1 cellular context compared by ENCODE assay signal in the genomic region with DNA sequence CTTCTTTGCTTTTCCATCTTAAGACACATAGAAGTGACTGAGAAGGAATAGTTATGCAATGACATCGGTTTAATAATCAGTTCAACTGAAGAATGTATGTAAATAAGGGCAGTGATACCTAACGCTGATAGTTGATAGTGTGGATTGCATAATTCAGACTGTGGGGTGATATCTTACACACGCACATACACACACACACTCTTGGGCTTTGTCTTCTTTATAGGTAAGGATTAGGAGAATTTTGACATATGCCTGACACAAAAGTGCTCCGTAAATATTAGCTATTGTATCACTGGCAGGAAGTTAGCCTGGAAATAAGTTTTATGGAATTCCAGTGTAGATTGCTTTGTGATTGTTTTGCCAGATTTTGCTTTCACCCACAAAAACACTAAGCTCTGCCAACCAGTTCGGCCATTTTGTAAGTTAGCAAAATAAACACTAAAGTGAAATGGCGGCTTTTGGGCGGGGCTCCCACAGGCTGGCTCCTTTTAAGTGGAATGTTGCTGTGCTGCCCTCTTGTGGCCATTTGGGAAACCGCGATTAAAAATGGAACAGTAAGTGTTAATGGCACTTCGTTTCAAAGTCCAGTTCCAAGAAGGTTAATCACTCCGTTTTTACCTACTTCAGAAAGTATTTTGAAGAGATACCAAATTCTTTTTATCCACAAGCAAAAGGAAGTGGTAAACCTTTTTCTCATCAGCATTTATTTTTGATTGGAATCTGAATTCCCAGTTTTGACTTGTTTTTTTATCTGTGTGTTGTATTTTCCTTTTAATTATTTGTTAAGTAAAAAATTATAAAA.
TF ChIP-seq lines count a peak whose summit lies in the region.

No MANE protein-coding gene starts in this region.

TF ChIP-seq in K562, 482 proteins besides CTCF, POLR2A, EP300 and RAD21 (continued from another document and continues in another):
- TF ChIP-seq, protein P1, sequence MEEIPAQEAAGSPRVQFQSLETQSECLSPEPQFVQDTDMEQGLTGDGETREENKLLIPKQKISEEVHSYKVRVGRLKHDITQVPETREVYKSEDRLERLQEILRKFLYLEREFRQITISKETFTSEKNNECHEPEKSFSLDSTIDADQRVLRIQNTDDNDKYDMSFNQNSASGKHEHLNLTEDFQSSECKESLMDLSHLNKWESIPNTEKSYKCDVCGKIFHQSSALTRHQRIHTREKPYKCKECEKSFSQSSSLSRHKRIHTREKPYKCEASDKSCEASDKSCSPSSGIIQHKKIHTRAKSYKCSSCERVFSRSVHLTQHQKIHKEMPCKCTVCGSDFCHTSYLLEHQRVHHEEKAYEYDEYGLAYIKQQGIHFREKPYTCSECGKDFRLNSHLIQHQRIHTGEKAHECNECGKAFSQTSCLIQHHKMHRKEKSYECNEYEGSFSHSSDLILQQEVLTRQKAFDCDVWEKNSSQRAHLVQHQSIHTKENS (CRISPR knock-in tag; IDR thresholded peaks at IDR 0.05), result no peak
- TF ChIP-seq NELFE (IDR thresholded peaks at IDR 0.05; ENCODE audit: insufficient read depth, insufficient read length) (no peak), DPF2 (IDR thresholded peaks at IDR 0.05) (peak; percentile 63; the same call in 1 of the 2 replicates), ELF4 (CRISPR knock-in tag; IDR thresholded peaks at IDR 0.05) (no peak), TEAD4 (IDR thresholded peaks at IDR 0.05; ENCODE audit: low read length) (peak; percentile 99), TEAD4 (CRISPR knock-in tag; IDR thresholded peaks at IDR 0.05; ENCODE audit: borderline replicate concordance) (no peak), CXXC5 (CRISPR knock-in tag; IDR thresholded peaks at IDR 0.05) (peak; percentile 58; the same call in 1 of the 2 replicates), FOXA3 (CRISPR knock-in tag; conservative IDR thresholded peaks at IDR 0.05 in 1 of 2, IDR thresholded peaks at IDR 0.05 in 1 of 2) (peak in 1 of 2 experiments; percentile 65; a peak in 3 of 4 replicates), NBN (IDR thresholded peaks at IDR 0.05; ENCODE audit: low read depth) (peak; percentile 63; the same call in 1 of the 2 replicates), CSDE1 (IDR thresholded peaks at IDR 0.05) (peak in 1 of 2 experiments; percentile 89; a peak in 2 of 4 replicates), KAT7 (CRISPR knock-in tag; IDR thresholded peaks at IDR 0.05; ENCODE audit: borderline replicate concordance) (no peak), RBBP5 (IDR thresholded peaks at IDR 0.05; ENCODE audit: borderline replicate concordance, insufficient read depth, low read length, poor library complexity, severe bottlenecking) (peak; percentile 48), C11orf30 (IDR thresholded peaks at IDR 0.05; ENCODE audit: low read depth) (peak; percentile 46), ZNF354B (CRISPR knock-in tag; IDR thresholded peaks at IDR 0.05) (no peak), GABPA (tag; conservative IDR thresholded peaks at IDR 0.05; ENCODE audit: low read depth) (peak; percentile 21; the same call in 1 of the 2 replicates), TBL1XR1 (IDR thresholded peaks at IDR 0.05; ENCODE audit: low read length in 2 of 2) (peak in 1 of 2 experiments; percentile 63; a peak in 1 of 4 replicates), MCM7 (IDR thresholded peaks at IDR 0.05) (no peak), ZFP30 (CRISPR knock-in tag; IDR thresholded peaks at IDR 0.05; ENCODE audit: borderline replicate concordance) (no peak; the same call in 1 of the 2 replicates), BCL6 (CRISPR knock-in tag; IDR thresholded peaks at IDR 0.05) (peak; percentile 20; the same call in 1 of the 2 replicates), NR4A1 (CRISPR knock-in tag; IDR thresholded peaks at IDR 0.05) (no peak), NR4A1 (tag; IDR thresholded peaks at IDR 0.05) (peak; percentile 43; the same call in 1 of the 2 replicates), ZBTB17 (CRISPR knock-in tag; IDR thresholded peaks at IDR 0.05) (peak; percentile 33; the same call in 1 of the 2 replicates), BRD9 (IDR thresholded peaks at IDR 0.05; ENCODE audit: low read depth, partially characterized antibody) (peak; percentile 53), ATF1 (CRISPR knock-in tag; IDR thresholded peaks at IDR 0.05) (no peak), ATF1 (tag; IDR thresholded peaks at IDR 0.05) (peak; percentile 57; the same call in 1 of the 2 replicates), ZC3H8 (IDR thresholded peaks at IDR 0.05) (no peak), SMC3 (conservative IDR thresholded peaks at IDR 0.05; ENCODE audit: insufficient read depth, low read depth, low read length) (peak; percentile 80), EP400 (IDR thresholded peaks at IDR 0.05) (peak; percentile 82), PHB2 (IDR thresholded peaks at IDR 0.05; ENCODE audit: low read depth) (no peak), ZNF76 (CRISPR knock-in tag; IDR thresholded peaks at IDR 0.05; ENCODE audit: borderline replicate concordance) (no peak), HDAC6 (IDR thresholded peaks at IDR 0.05; ENCODE audit: low read depth, low read length) (no peak)
- TF ChIP-seq, protein P2, sequence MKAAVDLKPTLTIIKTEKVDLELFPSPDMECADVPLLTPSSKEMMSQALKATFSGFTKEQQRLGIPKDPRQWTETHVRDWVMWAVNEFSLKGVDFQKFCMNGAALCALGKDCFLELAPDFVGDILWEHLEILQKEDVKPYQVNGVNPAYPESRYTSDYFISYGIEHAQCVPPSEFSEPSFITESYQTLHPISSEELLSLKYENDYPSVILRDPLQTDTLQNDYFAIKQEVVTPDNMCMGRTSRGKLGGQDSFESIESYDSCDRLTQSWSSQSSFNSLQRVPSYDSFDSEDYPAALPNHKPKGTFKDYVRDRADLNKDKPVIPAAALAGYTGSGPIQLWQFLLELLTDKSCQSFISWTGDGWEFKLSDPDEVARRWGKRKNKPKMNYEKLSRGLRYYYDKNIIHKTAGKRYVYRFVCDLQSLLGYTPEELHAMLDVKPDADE (conservative IDR thresholded peaks at IDR 0.05; ENCODE audit: control insufficient read depth, low read depth, low read length), result no peak
- TF ChIP-seq, protein P3, sequence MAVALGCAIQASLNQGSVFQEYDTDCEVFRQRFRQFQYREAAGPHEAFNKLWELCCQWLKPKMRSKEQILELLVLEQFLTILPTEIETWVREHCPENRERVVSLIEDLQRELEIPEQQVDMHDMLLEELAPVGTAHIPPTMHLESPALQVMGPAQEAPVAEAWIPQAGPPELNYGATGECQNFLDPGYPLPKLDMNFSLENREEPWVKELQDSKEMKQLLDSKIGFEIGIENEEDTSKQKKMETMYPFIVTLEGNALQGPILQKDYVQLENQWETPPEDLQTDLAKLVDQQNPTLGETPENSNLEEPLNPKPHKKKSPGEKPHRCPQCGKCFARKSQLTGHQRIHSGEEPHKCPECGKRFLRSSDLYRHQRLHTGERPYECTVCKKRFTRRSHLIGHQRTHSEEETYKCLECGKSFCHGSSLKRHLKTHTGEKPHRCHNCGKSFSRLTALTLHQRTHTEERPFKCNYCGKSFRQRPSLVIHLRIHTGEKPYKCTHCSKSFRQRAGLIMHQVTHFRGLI (CRISPR knock-in tag; IDR thresholded peaks at IDR 0.05), result no peak
- TF ChIP-seq, protein P4, sequence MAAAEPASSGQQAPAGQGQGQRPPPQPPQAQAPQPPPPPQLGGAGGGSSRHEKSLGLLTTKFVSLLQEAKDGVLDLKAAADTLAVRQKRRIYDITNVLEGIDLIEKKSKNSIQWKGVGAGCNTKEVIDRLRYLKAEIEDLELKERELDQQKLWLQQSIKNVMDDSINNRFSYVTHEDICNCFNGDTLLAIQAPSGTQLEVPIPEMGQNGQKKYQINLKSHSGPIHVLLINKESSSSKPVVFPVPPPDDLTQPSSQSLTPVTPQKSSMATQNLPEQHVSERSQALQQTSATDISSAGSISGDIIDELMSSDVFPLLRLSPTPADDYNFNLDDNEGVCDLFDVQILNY (CRISPR knock-in tag; IDR thresholded peaks at IDR 0.05), result no peak
- TF ChIP-seq, protein P5, sequence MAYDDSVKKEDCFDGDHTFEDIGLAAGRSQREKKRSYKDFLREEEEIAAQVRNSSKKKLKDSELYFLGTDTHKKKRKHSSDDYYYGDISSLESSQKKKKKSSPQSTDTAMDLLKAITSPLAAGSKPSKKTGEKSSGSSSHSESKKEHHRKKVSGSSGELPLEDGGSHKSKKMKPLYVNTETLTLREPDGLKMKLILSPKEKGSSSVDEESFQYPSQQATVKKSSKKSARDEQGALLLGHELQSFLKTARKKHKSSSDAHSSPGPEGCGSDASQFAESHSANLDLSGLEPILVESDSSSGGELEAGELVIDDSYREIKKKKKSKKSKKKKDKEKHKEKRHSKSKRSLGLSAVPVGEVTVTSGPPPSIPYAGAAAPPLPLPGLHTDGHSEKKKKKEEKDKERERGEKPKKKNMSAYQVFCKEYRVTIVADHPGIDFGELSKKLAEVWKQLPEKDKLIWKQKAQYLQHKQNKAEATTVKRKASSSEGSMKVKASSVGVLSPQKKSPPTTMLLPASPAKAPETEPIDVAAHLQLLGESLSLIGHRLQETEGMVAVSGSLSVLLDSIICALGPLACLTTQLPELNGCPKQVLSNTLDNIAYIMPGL (CRISPR knock-in tag; IDR thresholded peaks at IDR 0.05), result no peak
- TF ChIP-seq, protein P6, sequence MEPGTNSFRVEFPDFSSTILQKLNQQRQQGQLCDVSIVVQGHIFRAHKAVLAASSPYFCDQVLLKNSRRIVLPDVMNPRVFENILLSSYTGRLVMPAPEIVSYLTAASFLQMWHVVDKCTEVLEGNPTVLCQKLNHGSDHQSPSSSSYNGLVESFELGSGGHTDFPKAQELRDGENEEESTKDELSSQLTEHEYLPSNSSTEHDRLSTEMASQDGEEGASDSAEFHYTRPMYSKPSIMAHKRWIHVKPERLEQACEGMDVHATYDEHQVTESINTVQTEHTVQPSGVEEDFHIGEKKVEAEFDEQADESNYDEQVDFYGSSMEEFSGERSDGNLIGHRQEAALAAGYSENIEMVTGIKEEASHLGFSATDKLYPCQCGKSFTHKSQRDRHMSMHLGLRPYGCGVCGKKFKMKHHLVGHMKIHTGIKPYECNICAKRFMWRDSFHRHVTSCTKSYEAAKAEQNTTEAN (CRISPR knock-in tag; IDR thresholded peaks at IDR 0.05), result no peak
- TF ChIP-seq, protein P7, sequence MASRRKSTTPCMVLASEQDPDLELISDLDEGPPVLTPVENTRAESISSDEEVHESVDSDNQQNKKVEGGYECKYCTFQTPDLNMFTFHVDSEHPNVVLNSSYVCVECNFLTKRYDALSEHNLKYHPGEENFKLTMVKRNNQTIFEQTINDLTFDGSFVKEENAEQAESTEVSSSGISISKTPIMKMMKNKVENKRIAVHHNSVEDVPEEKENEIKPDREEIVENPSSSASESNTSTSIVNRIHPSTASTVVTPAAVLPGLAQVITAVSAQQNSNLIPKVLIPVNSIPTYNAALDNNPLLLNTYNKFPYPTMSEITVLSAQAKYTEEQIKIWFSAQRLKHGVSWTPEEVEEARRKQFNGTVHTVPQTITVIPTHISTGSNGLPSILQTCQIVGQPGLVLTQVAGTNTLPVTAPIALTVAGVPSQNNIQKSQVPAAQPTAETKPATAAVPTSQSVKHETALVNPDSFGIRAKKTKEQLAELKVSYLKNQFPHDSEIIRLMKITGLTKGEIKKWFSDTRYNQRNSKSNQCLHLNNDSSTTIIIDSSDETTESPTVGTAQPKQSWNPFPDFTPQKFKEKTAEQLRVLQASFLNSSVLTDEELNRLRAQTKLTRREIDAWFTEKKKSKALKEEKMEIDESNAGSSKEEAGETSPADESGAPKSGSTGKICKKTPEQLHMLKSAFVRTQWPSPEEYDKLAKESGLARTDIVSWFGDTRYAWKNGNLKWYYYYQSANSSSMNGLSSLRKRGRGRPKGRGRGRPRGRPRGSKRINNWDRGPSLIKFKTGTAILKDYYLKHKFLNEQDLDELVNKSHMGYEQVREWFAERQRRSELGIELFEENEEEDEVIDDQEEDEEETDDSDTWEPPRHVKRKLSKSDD (conservative IDR thresholded peaks at IDR 0.05; ENCODE audit: low read length), result peak; percentile 97
- TF ChIP-seq, protein P8, sequence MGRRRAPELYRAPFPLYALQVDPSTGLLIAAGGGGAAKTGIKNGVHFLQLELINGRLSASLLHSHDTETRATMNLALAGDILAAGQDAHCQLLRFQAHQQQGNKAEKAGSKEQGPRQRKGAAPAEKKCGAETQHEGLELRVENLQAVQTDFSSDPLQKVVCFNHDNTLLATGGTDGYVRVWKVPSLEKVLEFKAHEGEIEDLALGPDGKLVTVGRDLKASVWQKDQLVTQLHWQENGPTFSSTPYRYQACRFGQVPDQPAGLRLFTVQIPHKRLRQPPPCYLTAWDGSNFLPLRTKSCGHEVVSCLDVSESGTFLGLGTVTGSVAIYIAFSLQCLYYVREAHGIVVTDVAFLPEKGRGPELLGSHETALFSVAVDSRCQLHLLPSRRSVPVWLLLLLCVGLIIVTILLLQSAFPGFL (CRISPR knock-in tag; IDR thresholded peaks at IDR 0.05), result 0 out of 2 replicates have a peak, but pooled peaks have one; percentile 15
- TF ChIP-seq, protein P9, sequence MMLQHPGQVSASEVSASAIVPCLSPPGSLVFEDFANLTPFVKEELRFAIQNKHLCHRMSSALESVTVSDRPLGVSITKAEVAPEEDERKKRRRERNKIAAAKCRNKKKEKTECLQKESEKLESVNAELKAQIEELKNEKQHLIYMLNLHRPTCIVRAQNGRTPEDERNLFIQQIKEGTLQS (IDR thresholded peaks at IDR 0.05), result peak; percentile 76
- TF ChIP-seq, protein P9 (CRISPR knock-in tag; conservative IDR thresholded peaks at IDR 0.05), result no peak
- TF ChIP-seq, protein P10, sequence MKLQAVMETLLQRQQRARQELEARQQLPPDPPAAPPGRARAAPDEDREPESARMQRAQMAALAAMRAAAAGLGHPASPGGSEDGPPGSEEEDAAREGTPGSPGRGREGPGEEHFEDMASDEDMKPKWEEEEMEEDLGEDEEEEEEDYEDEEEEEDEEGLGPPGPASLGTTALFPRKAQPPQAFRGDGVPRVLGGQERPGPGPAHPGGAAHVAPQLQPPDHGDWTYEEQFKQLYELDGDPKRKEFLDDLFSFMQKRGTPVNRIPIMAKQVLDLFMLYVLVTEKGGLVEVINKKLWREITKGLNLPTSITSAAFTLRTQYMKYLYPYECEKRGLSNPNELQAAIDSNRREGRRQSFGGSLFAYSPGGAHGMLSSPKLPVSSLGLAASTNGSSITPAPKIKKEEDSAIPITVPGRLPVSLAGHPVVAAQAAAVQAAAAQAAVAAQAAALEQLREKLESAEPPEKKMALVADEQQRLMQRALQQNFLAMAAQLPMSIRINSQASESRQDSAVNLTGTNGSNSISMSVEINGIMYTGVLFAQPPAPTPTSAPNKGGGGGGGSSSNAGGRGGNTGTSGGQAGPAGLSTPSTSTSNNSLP (IDR thresholded peaks at IDR 0.05; ENCODE audit: borderline replicate concordance, low read depth, low read length), result peak; percentile 83; the same call in 1 of the 2 replicates
- TF ChIP-seq, protein P11, sequence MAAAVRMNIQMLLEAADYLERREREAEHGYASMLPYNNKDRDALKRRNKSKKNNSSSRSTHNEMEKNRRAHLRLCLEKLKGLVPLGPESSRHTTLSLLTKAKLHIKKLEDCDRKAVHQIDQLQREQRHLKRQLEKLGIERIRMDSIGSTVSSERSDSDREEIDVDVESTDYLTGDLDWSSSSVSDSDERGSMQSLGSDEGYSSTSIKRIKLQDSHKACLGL (CRISPR knock-in tag; IDR thresholded peaks at IDR 0.05; ENCODE audit: borderline replicate concordance, poor library complexity, severe bottlenecking), result no peak
- TF ChIP-seq, protein P12, sequence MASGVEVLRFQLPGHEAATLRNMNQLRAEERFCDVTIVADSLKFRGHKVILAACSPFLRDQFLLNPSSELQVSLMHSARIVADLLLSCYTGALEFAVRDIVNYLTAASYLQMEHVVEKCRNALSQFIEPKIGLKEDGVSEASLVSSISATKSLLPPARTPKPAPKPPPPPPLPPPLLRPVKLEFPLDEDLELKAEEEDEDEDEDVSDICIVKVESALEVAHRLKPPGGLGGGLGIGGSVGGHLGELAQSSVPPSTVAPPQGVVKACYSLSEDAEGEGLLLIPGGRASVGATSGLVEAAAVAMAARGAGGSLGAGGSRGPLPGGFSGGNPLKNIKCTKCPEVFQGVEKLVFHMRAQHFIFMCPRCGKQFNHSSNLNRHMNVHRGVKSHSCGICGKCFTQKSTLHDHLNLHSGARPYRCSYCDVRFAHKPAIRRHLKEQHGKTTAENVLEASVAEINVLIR (CRISPR knock-in tag; IDR thresholded peaks at IDR 0.05), result no peak
